In the genomic region with DNA sequence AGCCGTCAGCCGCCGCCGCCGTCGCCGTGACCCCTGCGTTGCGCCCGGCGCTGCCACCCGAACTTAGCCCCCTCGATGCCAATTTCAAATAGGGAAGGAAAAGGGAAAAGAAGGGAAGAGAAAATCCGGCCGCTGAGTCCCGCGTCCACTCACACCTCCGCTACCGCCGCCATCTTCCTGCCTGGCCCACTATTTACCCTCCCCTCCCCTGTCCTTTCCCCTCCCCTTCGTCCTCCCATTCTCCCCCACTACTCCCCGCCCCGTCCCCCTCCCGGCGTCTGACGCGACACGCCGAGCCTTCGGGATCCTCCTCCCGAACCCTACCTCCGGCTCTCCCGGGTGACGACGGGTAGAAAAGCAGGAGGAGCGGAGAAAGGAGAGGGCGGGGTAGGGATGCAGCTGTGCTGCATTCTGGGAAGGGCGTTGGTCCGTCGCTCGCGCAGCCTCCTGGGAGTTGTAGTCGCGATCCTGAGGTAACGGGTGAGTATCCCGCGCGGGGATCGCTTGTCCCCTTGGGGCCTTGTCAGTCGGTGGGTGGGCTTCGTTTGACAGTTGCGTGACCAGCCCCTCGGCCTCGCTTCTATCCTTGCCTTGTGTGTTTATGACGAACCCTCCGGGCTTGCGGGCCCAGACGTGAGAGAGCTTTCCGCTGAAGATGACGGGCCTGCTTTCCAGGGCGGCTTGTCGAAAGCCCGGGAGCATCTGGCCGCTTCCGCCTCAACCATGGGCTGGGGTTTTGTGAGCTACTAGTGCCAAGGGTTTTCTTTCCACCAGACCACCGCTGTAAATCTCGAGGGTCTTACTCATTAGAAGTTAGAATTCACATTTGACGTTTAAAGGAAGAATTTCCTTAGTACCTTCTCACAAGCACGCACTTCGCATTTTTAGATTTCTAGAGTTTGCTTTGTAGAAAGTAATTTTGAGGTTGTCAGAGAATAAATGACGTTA, we compare ENCODE assay signal across 7 cellular contexts. TPM values are rescaled to one million over a fixed set of nuclear protein-coding genes. Genes with fewer than 3 reads are reported as not detected.
A peak's percentile ranks its signal among the peaks of the same experiment; 100 is the strongest.
DNase-seq lines count a peak whose midpoint lies in the region; ATAC-seq and TF ChIP-seq lines count a peak whose summit lies in the region.

A gene with protein sequence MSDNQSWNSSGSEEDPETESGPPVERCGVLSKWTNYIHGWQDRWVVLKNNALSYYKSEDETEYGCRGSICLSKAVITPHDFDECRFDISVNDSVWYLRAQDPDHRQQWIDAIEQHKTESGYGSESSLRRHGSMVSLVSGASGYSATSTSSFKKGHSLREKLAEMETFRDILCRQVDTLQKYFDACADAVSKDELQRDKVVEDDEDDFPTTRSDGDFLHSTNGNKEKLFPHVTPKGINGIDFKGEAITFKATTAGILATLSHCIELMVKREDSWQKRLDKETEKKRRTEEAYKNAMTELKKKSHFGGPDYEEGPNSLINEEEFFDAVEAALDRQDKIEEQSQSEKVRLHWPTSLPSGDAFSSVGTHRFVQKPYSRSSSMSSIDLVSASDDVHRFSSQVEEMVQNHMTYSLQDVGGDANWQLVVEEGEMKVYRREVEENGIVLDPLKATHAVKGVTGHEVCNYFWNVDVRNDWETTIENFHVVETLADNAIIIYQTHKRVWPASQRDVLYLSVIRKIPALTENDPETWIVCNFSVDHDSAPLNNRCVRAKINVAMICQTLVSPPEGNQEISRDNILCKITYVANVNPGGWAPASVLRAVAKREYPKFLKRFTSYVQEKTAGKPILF (minus strand): TSS at position 195 of the 948 bp plus-strand sequence. CDS start 422 bp downstream, outside the sequence.
A gene (plus strand): TSS at position 457 of the 948 bp plus-strand sequence.

- H3K27me3 ChIP-seq in hepatocyte = no peaks in the 10 kb centered on the region

- DNase-seq in NCI-H2081 (lab: John Stamatoyannopoulos, UW) (peak; percentile 95), T1000 (lab: John Stamatoyannopoulos, UW) (peak; percentile 91), astrocyte of the hippocampus (ENCODE audit: low read depth, low spot score) (peak; percentile 100), hepatocyte (ENCODE audit: low spot score) (peak; percentile 99), retina (peak; percentile 99)

- H3K4me1 ChIP-seq in hepatocyte (ENCODE audit: insufficient read depth) = peaks cover 9% of the 10 kb centered on the region

- peak within 1 kb of the TSS; percentile 96 for H3K27ac ChIP-seq in hepatocyte

- H3K9me2 ChIP-seq in hepatocyte (replicated peaks; ENCODE audit: insufficient read depth) = no peaks in the 10 kb centered on the region

- no peaks in the 10 kb centered on the region for H3K36me3 ChIP-seq in hepatocyte (replicated peaks; ENCODE audit: insufficient read depth, low read depth)

- peak within 1 kb of the TSS; percentile 79 for H3K4me2 ChIP-seq in hepatocyte

- H4K20me1 ChIP-seq in hepatocyte (ENCODE audit: insufficient read depth, poor library complexity, severe bottlenecking) = peaks cover 24% of the 10 kb centered on the region

- ATAC-seq in GM18508 (IDR thresholded peaks at IDR 0.05; ENCODE audit: insufficient read depth, unreplicated experiment) (peak; percentile 54), HG03025 (IDR thresholded peaks at IDR 0.05; ENCODE audit: low FRiP score, unreplicated experiment) (peak; percentile 84)

- 2% methylated on average over 65 of the region's 71 CpGs for WGBS in hepatocyte (ENCODE audit: low lambda C conversion rate, missing lambda C conversion rate)

- H2AFZ ChIP-seq in hepatocyte = peak within 1 kb of the TSS; percentile 75

- no peak for TF ChIP-seq CTCF in hepatocyte (IDR thresholded peaks at IDR 0.05; ENCODE audit: poor library complexity)

- H3K4me3 ChIP-seq in hepatocyte = peak within 1 kb of the TSS; percentile 95

- peaks cover 86% of the 10 kb centered on the region for H3K79me2 ChIP-seq in hepatocyte

- no peaks in the 10 kb centered on the region for H3K9me3 ChIP-seq in hepatocyte (ENCODE audit: low read depth)

RNA-seq across cellular contexts. Expression of the first gene that starts in this region (rescaled TPM):
- 40.5 and 42.0 TPM in 2 replicates for total RNA-seq in hepatocyte
- 15.6 and 20.7 TPM in 2 replicates for polyA plus RNA-seq in hepatocyte

RNA-seq across cellular contexts. Expression of the second gene that starts in this region (rescaled TPM):
- 22.0 and 27.1 TPM in 2 replicates for total RNA-seq in hepatocyte
- polyA plus RNA-seq in hepatocyte = 9.0 and 11.1 TPM in 2 replicates

Comparison
In these comparisons a context has a peak if more than half of its experiments do, and no peak if none do; other contexts are left out.
1. Peak in every context shown above with its lines: DNase-seq, ATAC-seq, H3K4me3 ChIP-seq and H3K27ac ChIP-seq.